1 cellular context compared by ENCODE assay signal in genomic region chr15:101070502-101071273, GRCh38.
TF ChIP-seq lines count a peak whose summit lies in the region.

No MANE protein-coding gene starts in this region.

TF ChIP-seq in HepG2, 621 proteins besides CTCF, POLR2A, EP300 and RAD21 (continued from another document and continues in another):
- TF ChIP-seq FOXM1 (CRISPR knock-in tag; IDR thresholded peaks at IDR 0.05) (no peak), MNT (IDR thresholded peaks at IDR 0.05) (peak; percentile 47; the same call in 1 of the 2 replicates), ESRRA (CRISPR knock-in tag; IDR thresholded peaks at IDR 0.05; ENCODE audit: low read depth) (peak; percentile 72), UBTF (CRISPR knock-in tag; IDR thresholded peaks at IDR 0.05) (no peak), NCOA2 (CRISPR knock-in tag; IDR thresholded peaks at IDR 0.05) (peak; percentile 97), ZNF556 (CRISPR knock-in tag; IDR thresholded peaks at IDR 0.05; ENCODE audit: borderline replicate concordance) (0 out of 2 replicates have a peak, but pooled peaks have one; percentile 42), ZUFSP (CRISPR knock-in tag; IDR thresholded peaks at IDR 0.05; ENCODE audit: borderline replicate concordance) (no peak), HOXA5 (CRISPR knock-in tag; IDR thresholded peaks at IDR 0.05) (peak; percentile 78; the same call in 1 of the 2 replicates), ZNF282 (IDR thresholded peaks at IDR 0.05; ENCODE audit: partially characterized antibody) (no peak), SP2 (CRISPR knock-in tag; IDR thresholded peaks at IDR 0.05) (no peak), ZNF577 (CRISPR knock-in tag; IDR thresholded peaks at IDR 0.05; ENCODE audit: borderline replicate concordance, low read depth) (no peak), ZNF337 (CRISPR knock-in tag; IDR thresholded peaks at IDR 0.05; ENCODE audit: borderline replicate concordance, low read depth) (no peak), TCF12 (IDR thresholded peaks at IDR 0.05) (no peak), TCF12 (CRISPR knock-in tag; IDR thresholded peaks at IDR 0.05) (no peak), ZNF713 (CRISPR knock-in tag; IDR thresholded peaks at IDR 0.05) (no peak), MAFK (conservative IDR thresholded peaks at IDR 0.05 in 1 of 2, IDR thresholded peaks at IDR 0.05 in 1 of 2; ENCODE audit: low read length in 2 of 2) (no peak), NKX3-1 (CRISPR knock-in tag; IDR thresholded peaks at IDR 0.05) (peak; percentile 89), RFX1 (IDR thresholded peaks at IDR 0.05) (peak; percentile 75; the same call in 1 of the 2 replicates), ZNF232 (CRISPR knock-in tag; IDR thresholded peaks at IDR 0.05; ENCODE audit: borderline replicate concordance) (peak; percentile 32; the same call in 1 of the 2 replicates), ZNF317 (CRISPR knock-in tag; IDR thresholded peaks at IDR 0.05) (peak; percentile 76; the same call in 1 of the 2 replicates), ZNF430 (CRISPR knock-in tag; IDR thresholded peaks at IDR 0.05) (0 out of 2 replicates have a peak, but pooled peaks have one; percentile 49), ZNF660 (CRISPR knock-in tag; IDR thresholded peaks at IDR 0.05; ENCODE audit: borderline replicate concordance, low read depth) (no peak), ZXDC (CRISPR knock-in tag; IDR thresholded peaks at IDR 0.05) (no peak), HDAC2 (CRISPR knock-in tag; IDR thresholded peaks at IDR 0.05) (peak; percentile 90), ARID3A (IDR thresholded peaks at IDR 0.05; ENCODE audit: low read depth, low read length) (peak; percentile 89), ZNF350 (CRISPR knock-in tag; IDR thresholded peaks at IDR 0.05; ENCODE audit: borderline replicate concordance, low read depth) (no peak), RARA (CRISPR knock-in tag; IDR thresholded peaks at IDR 0.05) (peak; percentile 98), NR2F6 (IDR thresholded peaks at IDR 0.05) (peak; percentile 99), NR2F6 (CRISPR knock-in tag; IDR thresholded peaks at IDR 0.05) (peak; percentile 97), ATM (IDR thresholded peaks at IDR 0.05; ENCODE audit: borderline replicate concordance) (no peak), HNRNPK (IDR thresholded peaks at IDR 0.05; ENCODE audit: low read depth, low read length, poor library complexity, severe bottlenecking) (no peak), SRSF1 (optimal IDR thresholded peaks at IDR 0.05; ENCODE audit: low read depth, low read length) (no peak), MEIS2 (CRISPR knock-in tag; IDR thresholded peaks at IDR 0.05) (peak; percentile 54; the same call in 1 of the 2 replicates), ONECUT2 (CRISPR knock-in tag; IDR thresholded peaks at IDR 0.05) (peak; percentile 53), PAXIP1 (CRISPR knock-in tag; conservative IDR thresholded peaks at IDR 0.05) (peak; percentile 97), ZNF597 (CRISPR knock-in tag; IDR thresholded peaks at IDR 0.05) (no peak), EHMT2 (IDR thresholded peaks at IDR 0.05; ENCODE audit: borderline replicate concordance, low read depth, low read length) (no peak; the same call in 1 of the 2 replicates), CENPT (CRISPR knock-in tag; IDR thresholded peaks at IDR 0.05; ENCODE audit: low read depth) (no peak), ZBED4 (CRISPR knock-in tag; IDR thresholded peaks at IDR 0.05; ENCODE audit: borderline replicate concordance) (no peak), ZNF530 (CRISPR knock-in tag; IDR thresholded peaks at IDR 0.05; ENCODE audit: low read depth) (no peak), HNF4G (IDR thresholded peaks at IDR 0.05; ENCODE audit: borderline replicate concordance, low read depth, low read length) (peak; percentile 66), HNF4G (CRISPR knock-in tag; IDR thresholded peaks at IDR 0.05; ENCODE audit: borderline replicate concordance, low read depth) (peak; percentile 66; the same call in 1 of the 2 replicates), KDM3A (CRISPR knock-in tag; IDR thresholded peaks at IDR 0.05; ENCODE audit: low read depth) (no peak), ZNF44 (CRISPR knock-in tag; IDR thresholded peaks at IDR 0.05) (0 out of 2 replicates have a peak, but pooled peaks have one; percentile 52), ZNF614 (CRISPR knock-in tag; IDR thresholded peaks at IDR 0.05; ENCODE audit: borderline replicate concordance) (peak; percentile 64; the same call in 1 of the 2 replicates), ZNF143 (CRISPR knock-in tag; IDR thresholded peaks at IDR 0.05) (no peak), ZMAT5 (CRISPR knock-in tag; IDR thresholded peaks at IDR 0.05; ENCODE audit: borderline replicate concordance, low read depth) (no peak)
